Comparison of ENCODE assay signal across 19 cellular contexts in the genomic region with DNA sequence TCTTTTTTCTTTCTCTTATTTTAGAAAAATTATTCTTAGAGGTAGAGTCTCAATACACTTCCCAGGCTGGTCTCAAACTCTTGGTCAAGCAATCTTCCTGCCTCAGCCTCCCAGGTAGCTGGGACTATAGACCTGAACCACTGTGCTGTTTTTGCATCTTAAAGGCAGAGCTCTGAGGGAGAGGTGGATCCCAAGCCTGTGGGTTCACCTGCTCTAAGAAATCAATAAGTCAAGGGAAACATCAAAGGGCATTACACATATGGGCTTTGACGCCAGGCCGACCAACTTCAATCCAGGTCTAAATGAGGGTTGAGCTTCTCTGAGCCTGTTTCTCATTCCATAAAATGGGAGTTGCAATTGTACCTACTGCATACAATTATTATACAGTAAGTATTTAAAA.
A peak's percentile ranks its signal among the peaks of the same experiment; 100 is the strongest.
DNase-seq lines count a peak whose midpoint lies in the region; ATAC-seq lines count a peak whose summit lies in the region.
"Had no signal": no experiment of that assay in that cellular context is flagged by ENCODE, and none has a peak within 500 bp of the region (broad histone marks: within the 10 kb centered on the region; RNA-seq: fewer than 3 reads in every experiment).

No MANE protein-coding gene starts in this region.

- H3K23ac ChIP-seq in trophoblast cell (ENCODE audit: low read length) = no peak overlapping the region

- WGBS in trophoblast cell (ENCODE audit: extremely low coverage, insufficient coverage, insufficient read length) = no CpG with 5 or more reads among the region's 2 CpGs

- H3K27ac ChIP-seq in trophoblast cell (ENCODE audit: low read depth, low read length) = no peak overlapping the region

- H3K27me3 ChIP-seq in endocrine pancreas (ENCODE audit: control insufficient read depth, insufficient read depth, low read length) (no peaks in the 10 kb centered on the region), trophoblast cell (ENCODE audit: insufficient read depth, low read length) (no peaks in the 10 kb centered on the region)
- H3K27me3 ChIP-seq: body of pancreas, suprapubic skin had no signal

- DNase-seq in activated naive CD8-positive, alpha-beta T cell treated with anti-CD3 and anti-CD28 coated beads, Interleukin-2, amount 10 ng/mL, durations not matched to agents 7 days and 5 days = no peak
- DNase-seq in activated naive CD8-positive, alpha-beta T cell treated with anti-CD3 and anti-CD28 coated beads for 36 hours = no peak
- DNase-seq in HT-29 (ENCODE audit: low spot score) (peak; percentile 30), trophoblast cell (no peak), AG08396 (ENCODE audit: low spot score) (no peak)
- no peak for DNase-seq in activated CD4-positive, alpha-beta T cell treated with anti-CD3 and anti-CD28 coated beads for 4 hours
- no peak for DNase-seq in effector CD4-positive, alpha-beta T cell
- DNase-seq: activated CD4-positive, CD25-positive, alpha-beta regulatory T cell treated with anti-CD3 and anti-CD28 coated beads, Interleukin-2, amount 50 U/mL, for 72 hours; body of pancreas; DMS79 treated with DMSO at 0.1 percent for 48 hours; Karpas-422; NCI-H1048; NCI-H2029; NCI-H446 treated with DMSO at 0.1 percent for 48 hours; NK-92 treated with Interleukin-12 subunit alpha and Interleukin-12 subunit beta, amount 100 ng/mL, for 24 hours had no signal

- H2BK5ac ChIP-seq in trophoblast cell (ENCODE audit: low read depth, low read length, poor library complexity) = no peak overlapping the region

- no peak overlapping the region for H2AFZ ChIP-seq in trophoblast cell (ENCODE audit: insufficient read depth, low read length, poor library complexity)

- H4K91ac ChIP-seq in trophoblast cell (ENCODE audit: low read depth, low read length) = no peak overlapping the region

- no peaks in the 10 kb centered on the region for H3K36me3 Mint-ChIP-seq in activated naive CD8-positive, alpha-beta T cell treated with anti-CD3 and anti-CD28 coated beads, Interleukin-2, amount 10 ng/mL, durations not matched to agents 7 days and 5 days
- H3K36me3 Mint-ChIP-seq in activated naive CD8-positive, alpha-beta T cell treated with anti-CD3 and anti-CD28 coated beads for 36 hours = no peaks in the 10 kb centered on the region
- H3K36me3 Mint-ChIP-seq: activated naive CD8-positive, alpha-beta T cell had no signal

- peak overlapping the region; percentile 9 for H3K4me3 Mint-ChIP-seq in activated naive CD8-positive, alpha-beta T cell treated with anti-CD3 and anti-CD28 coated beads, Interleukin-2, amount 10 ng/mL, durations not matched to agents 7 days and 5 days
- H3K4me3 Mint-ChIP-seq in activated naive CD8-positive, alpha-beta T cell treated with anti-CD3 and anti-CD28 coated beads for 36 hours = no peak overlapping the region

- no peaks in the 10 kb centered on the region for H3K79me1 ChIP-seq in trophoblast cell (ENCODE audit: low read length)

- no peaks in the 10 kb centered on the region for H3K79me2 ChIP-seq in trophoblast cell (ENCODE audit: control insufficient read depth, insufficient read depth, low read length, poor library complexity)

- H3K14ac ChIP-seq in trophoblast cell (ENCODE audit: low read length) = no peak overlapping the region

- no peak overlapping the region for H3K4ac ChIP-seq in trophoblast cell (ENCODE audit: low read depth, low read length)

- no peaks in the 10 kb centered on the region for H3K9me3 Mint-ChIP-seq in activated naive CD8-positive, alpha-beta T cell treated with anti-CD3 and anti-CD28 coated beads, Interleukin-2, amount 10 ng/mL, durations not matched to agents 7 days and 5 days
- no peaks in the 10 kb centered on the region for H3K9me3 Mint-ChIP-seq in activated naive CD8-positive, alpha-beta T cell treated with anti-CD3 and anti-CD28 coated beads for 36 hours

- peak overlapping the region; percentile 75 for H2BK12ac ChIP-seq in trophoblast cell (ENCODE audit: low read length)

- H4K12ac ChIP-seq in trophoblast cell (ENCODE audit: low read depth, low read length) = no peak overlapping the region

- H3K4me1 Mint-ChIP-seq in activated naive CD8-positive, alpha-beta T cell treated with anti-CD3 and anti-CD28 coated beads, Interleukin-2, amount 10 ng/mL, durations not matched to agents 7 days and 5 days = peaks cover 23% of the 10 kb centered on the region
- H3K4me1 Mint-ChIP-seq in activated naive CD8-positive, alpha-beta T cell treated with anti-CD3 and anti-CD28 coated beads for 36 hours = peaks cover 25% of the 10 kb centered on the region

- ATAC-seq in activated naive CD8-positive, alpha-beta T cell treated with anti-CD3 and anti-CD28 coated beads, Interleukin-2, amount 10 ng/mL, durations not matched to agents 7 days and 5 days (ENCODE audit: low read depth) = no peak

- no peak overlapping the region for H4K8ac ChIP-seq in trophoblast cell (ENCODE audit: low read depth, low read length)

- H3K18ac ChIP-seq in trophoblast cell (ENCODE audit: low read length) = no peak overlapping the region

- no peak overlapping the region for H2AK5ac ChIP-seq in trophoblast cell (ENCODE audit: low read length)

- H3K4me1 ChIP-seq in endocrine pancreas (ENCODE audit: control insufficient read depth, insufficient read depth, low read length) (peaks cover 5% of the 10 kb centered on the region), trophoblast cell (ENCODE audit: control insufficient read depth in 1 of 2, insufficient read depth in 2 of 2, low read length in 2 of 2) (peaks cover 3 to 4% of the 10 kb centered on the region in 2 experiments)
- H3K4me1 ChIP-seq: HAP-1 had no signal

- H3K27ac Mint-ChIP-seq in activated naive CD8-positive, alpha-beta T cell treated with anti-CD3 and anti-CD28 coated beads, Interleukin-2, amount 10 ng/mL, durations not matched to agents 7 days and 5 days = no peak overlapping the region
- H3K27ac Mint-ChIP-seq in activated naive CD8-positive, alpha-beta T cell treated with anti-CD3 and anti-CD28 coated beads for 36 hours = no peak overlapping the region
- H3K27ac Mint-ChIP-seq: activated naive CD8-positive, alpha-beta T cell had no signal

- POLR2A ChIA-PET in activated naive CD8-positive, alpha-beta T cell treated with anti-CD3 and anti-CD28 coated beads, Interleukin-2, amount 10 ng/mL, durations not matched to agents 7 days and 5 days (lab: Charles Lee) = interaction anchor here (2.4 kb wide), 1 partner anchor 13 kb away, joined by 6 read pairs; no protein-coding TSS in a partner anchor

- no peak overlapping the region for H3K4me2 ChIP-seq in trophoblast cell (ENCODE audit: low read length)

- H2BK120ac ChIP-seq in trophoblast cell (ENCODE audit: insufficient read depth, low read length, poor library complexity) = peak overlapping the region; percentile 43

- peaks cover 12% of the 10 kb centered on the region for H3K27me3 Mint-ChIP-seq in activated naive CD8-positive, alpha-beta T cell treated with anti-CD3 and anti-CD28 coated beads, Interleukin-2, amount 10 ng/mL, durations not matched to agents 7 days and 5 days
- H3K27me3 Mint-ChIP-seq in activated naive CD8-positive, alpha-beta T cell treated with anti-CD3 and anti-CD28 coated beads for 36 hours = no peaks in the 10 kb centered on the region

- H3K9ac ChIP-seq in endocrine pancreas (ENCODE audit: control insufficient read depth, insufficient read depth, low read length) (no peak overlapping the region), trophoblast cell (ENCODE audit: low read length) (no peak overlapping the region)

- no peaks in the 10 kb centered on the region for H3K36me3 ChIP-seq in endocrine pancreas (ENCODE audit: control insufficient read depth, insufficient read depth, low read length)
- no peaks in the 10 kb centered on the region for H3K36me3 ChIP-seq in trophoblast cell (ENCODE audit: control insufficient read depth in 1 of 2, insufficient read depth in 2 of 2, low read length in 2 of 2)
- H3K36me3 ChIP-seq: HAP-1, suprapubic skin had no signal

- no peaks in the 10 kb centered on the region for H3K9me3 ChIP-seq in endocrine pancreas (ENCODE audit: control insufficient read depth, low read length)
- peaks cover 2% of the 10 kb centered on the region for H3K9me3 ChIP-seq in trophoblast cell (ENCODE audit: insufficient read depth, low read depth, low read length)
- H3K9me3 ChIP-seq: body of pancreas, HAP-1, suprapubic skin had no signal

- H3K4me3 ChIP-seq in endocrine pancreas (ENCODE audit: control insufficient read depth, insufficient read depth, low read length) = peak overlapping the region; percentile 62
- no peak overlapping the region for H3K4me3 ChIP-seq in trophoblast cell (ENCODE audit: low read depth, low read length)
- H3K4me3 ChIP-seq: body of pancreas, HAP-1 had no signal
